ENCODE assay signal across 1 cellular context in genomic region chr20:37379967-37380828, GRCh38.
TF ChIP-seq lines count a peak whose summit lies in the region.

No MANE protein-coding gene starts in this region.

TF ChIP-seq in HepG2, 621 proteins besides CTCF, POLR2A, EP300 and RAD21 (continued from another document and continues in another):
- no peak for TF ChIP-seq CERS6 (CRISPR knock-in tag; IDR thresholded peaks at IDR 0.05)
- TF ChIP-seq ZXDC (CRISPR knock-in tag; IDR thresholded peaks at IDR 0.05): no peak
- peak; percentile 75 for TF ChIP-seq SOX5 (CRISPR knock-in tag; IDR thresholded peaks at IDR 0.05; ENCODE audit: borderline replicate concordance)
- TF ChIP-seq KLF11 (CRISPR knock-in tag; IDR thresholded peaks at IDR 0.05): no peak
- TF ChIP-seq SMARCE1 (IDR thresholded peaks at IDR 0.05; ENCODE audit: borderline replicate concordance): peak; percentile 96; the same call in 1 of the 2 replicates
- TF ChIP-seq ZNF768 (CRISPR knock-in tag; IDR thresholded peaks at IDR 0.05): peak; percentile 100
- TF ChIP-seq ZNF264 (CRISPR knock-in tag; IDR thresholded peaks at IDR 0.05): 0 out of 2 replicates have a peak, but pooled peaks have one; percentile 36
- peak; percentile 50; the same call in 1 of the 3 replicates for TF ChIP-seq MXI1 (IDR thresholded peaks at IDR 0.05; ENCODE audit: borderline replicate concordance, low read depth, low read length)
- TF ChIP-seq IKZF5 (CRISPR knock-in tag; IDR thresholded peaks at IDR 0.05): peak; percentile 62; the same call in 1 of the 2 replicates
- no peak for TF ChIP-seq ELF1 (CRISPR knock-in tag; IDR thresholded peaks at IDR 0.05)
- no peak for TF ChIP-seq ZBTB34 (CRISPR knock-in tag; IDR thresholded peaks at IDR 0.05)
- no peak for TF ChIP-seq ZNF33A (CRISPR knock-in tag; IDR thresholded peaks at IDR 0.05; ENCODE audit: borderline replicate concordance)
- peak; percentile 20; the same call in 1 of the 2 replicates for TF ChIP-seq NFKBIZ (CRISPR knock-in tag; IDR thresholded peaks at IDR 0.05)
- no peak for TF ChIP-seq ZNF530 (CRISPR knock-in tag; IDR thresholded peaks at IDR 0.05; ENCODE audit: low read depth)
- no peak for TF ChIP-seq ZBTB42 (CRISPR knock-in tag; IDR thresholded peaks at IDR 0.05)
- peak; percentile 8; the same call in 1 of the 2 replicates for TF ChIP-seq GABPB1 (CRISPR knock-in tag; IDR thresholded peaks at IDR 0.05)
- peak; percentile 81 for TF ChIP-seq TSC22D2 (CRISPR knock-in tag; IDR thresholded peaks at IDR 0.05; ENCODE audit: borderline replicate concordance)
- no peak for TF ChIP-seq ZFP62 (CRISPR knock-in tag; IDR thresholded peaks at IDR 0.05)
- no peak for TF ChIP-seq ARNT2 (CRISPR knock-in tag; IDR thresholded peaks at IDR 0.05; ENCODE audit: low read depth)
- no peak for TF ChIP-seq ZFYVE20 (CRISPR knock-in tag; IDR thresholded peaks at IDR 0.05; ENCODE audit: borderline replicate concordance, low read depth)
- no peak for TF ChIP-seq ZNF318 (CRISPR knock-in tag; IDR thresholded peaks at IDR 0.05)
- peak; percentile 22; the same call in 1 of the 2 replicates for TF ChIP-seq SIX4 (CRISPR knock-in tag; IDR thresholded peaks at IDR 0.05)
- no peak for TF ChIP-seq ZNF234 (CRISPR knock-in tag; conservative IDR thresholded peaks at IDR 0.05)
- TF ChIP-seq E2F5 (CRISPR knock-in tag; conservative IDR thresholded peaks at IDR 0.05): no peak
- no peak for TF ChIP-seq ZNF260 (CRISPR knock-in tag; IDR thresholded peaks at IDR 0.05; ENCODE audit: borderline replicate concordance, low read depth)
- no peak for TF ChIP-seq PLRG1 (conservative IDR thresholded peaks at IDR 0.05)
- no peak for TF ChIP-seq PREB (CRISPR knock-in tag; IDR thresholded peaks at IDR 0.05)
- peak; percentile 93 for TF ChIP-seq HNF4A (CRISPR knock-in tag; IDR thresholded peaks at IDR 0.05)
- no peak for TF ChIP-seq ZBTB33 (CRISPR knock-in tag; IDR thresholded peaks at IDR 0.05)
- 0 out of 2 replicates have a peak, but pooled peaks have one; percentile 17 for TF ChIP-seq ZBTB38 (CRISPR knock-in tag; IDR thresholded peaks at IDR 0.05)
- TF ChIP-seq PITX1 (CRISPR knock-in tag; IDR thresholded peaks at IDR 0.05): peak; percentile 96
- TF ChIP-seq SNAPC5 (CRISPR knock-in tag; IDR thresholded peaks at IDR 0.05; ENCODE audit: borderline replicate concordance): no peak
- TF ChIP-seq ZNF780A (CRISPR knock-in tag; IDR thresholded peaks at IDR 0.05): no peak
- TF ChIP-seq MYPOP (CRISPR knock-in tag; IDR thresholded peaks at IDR 0.05): no peak
- peak; percentile 52 for TF ChIP-seq CEBPG (CRISPR knock-in tag; IDR thresholded peaks at IDR 0.05)
- TF ChIP-seq MTA1 (CRISPR knock-in tag; IDR thresholded peaks at IDR 0.05; ENCODE audit: borderline replicate concordance): peak; percentile 79; the same call in 1 of the 2 replicates
- peak; percentile 90 for TF ChIP-seq GATAD2A (CRISPR knock-in tag; IDR thresholded peaks at IDR 0.05)
